ENCODE assay signal across 7 cellular contexts in the genomic region with DNA sequence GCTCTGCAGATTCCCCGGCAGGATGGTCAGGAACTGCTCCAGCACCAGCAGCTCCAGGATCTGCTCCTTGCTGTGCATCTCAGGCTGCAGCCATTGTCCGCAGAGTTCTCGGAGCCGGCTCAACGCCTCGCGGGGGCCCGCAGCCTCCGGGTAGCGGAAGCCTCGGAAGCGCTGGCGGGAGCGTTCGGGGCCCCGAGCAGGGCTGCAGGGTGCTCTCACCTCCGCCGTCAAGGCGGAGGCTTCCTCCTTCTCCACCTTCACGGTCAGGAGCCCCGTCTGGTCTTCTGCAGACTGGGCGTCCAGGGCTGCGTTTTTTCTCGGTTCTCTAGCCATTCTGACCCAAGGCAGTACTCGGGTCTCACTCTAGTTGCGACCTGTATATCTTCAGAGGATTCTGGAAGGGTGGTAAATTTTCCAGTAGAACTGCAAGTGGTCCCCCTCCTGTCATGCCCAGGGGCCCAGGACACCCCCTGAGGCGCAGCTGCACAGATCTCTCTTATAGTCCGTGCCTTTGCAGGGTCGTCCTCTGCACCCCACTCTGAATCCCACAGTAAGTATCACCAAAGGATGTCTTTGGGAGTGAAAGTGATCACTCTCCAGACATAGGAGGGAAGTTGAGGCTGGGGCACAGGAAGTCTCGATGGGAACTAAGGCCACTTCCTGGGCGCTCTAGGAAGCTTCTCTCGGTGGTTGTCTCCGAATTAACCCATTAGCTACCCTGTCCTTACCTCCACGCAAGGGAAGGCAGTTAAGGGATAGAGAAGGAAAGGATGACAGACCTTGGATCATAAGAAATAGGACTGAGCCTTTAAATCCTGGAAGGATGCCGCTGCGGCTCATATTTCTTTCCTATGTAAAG. TPM values are rescaled to one million over a fixed set of nuclear protein-coding genes. Genes with fewer than 3 reads are reported as not detected.
DNase-seq lines count a peak whose midpoint lies in the region; ATAC-seq and TF ChIP-seq lines count a peak whose summit lies in the region.

TSS of gene ZKSCAN4 (minus strand) at position 622 of the 859 bp plus-strand sequence. CDS start at position 333, 289 bp downstream.

- CTCF ChIA-PET in MCF 10A (lab: Yijun Ruan, JAX): interaction anchor here (0.5 to 1.5 kb wide), 6 partner anchors 14 to 130 kb away, joined by 3 to 8 read pairs (median 4); no protein-coding TSS in a partner anchor

- H3K4me3 ChIP-seq in iPS-18c (ENCODE audit: insufficient read depth, low read depth, low read length): peak within 1 kb of the TSS; percentile 96
- peak within 1 kb of the TSS; percentile 87 for H3K4me3 ChIP-seq in skeletal muscle satellite cell (ENCODE audit: low read length)

- H3K4me3 Mint-ChIP-seq in MCF 10A (ENCODE audit: unreplicated experiment): peak within 1 kb of the TSS; percentile 93

- no peaks in the 10 kb centered on the region for H3K27me3 ChIP-seq in skeletal muscle satellite cell (ENCODE audit: control insufficient read depth, insufficient read depth, low read length)

- peaks cover 18% of the 10 kb centered on the region for H3K4me1 ChIP-seq in skeletal muscle satellite cell (ENCODE audit: control insufficient read depth, insufficient read depth, low read length)

- BruUV-seq in MCF 10A (replicated peaks; lab: Mats Ljungman, UMichigan): TSS peak; percentile 39

- H3K9me3 Mint-ChIP-seq in MCF 10A (ENCODE audit: unreplicated experiment): no peaks in the 10 kb centered on the region

- peak within 1 kb of the TSS; percentile 83 for H3K27ac Mint-ChIP-seq in MCF 10A (ENCODE audit: low read depth, unreplicated experiment)

- H3K4me2 ChIP-seq in skeletal muscle satellite cell (ENCODE audit: low read length): peak within 1 kb of the TSS; percentile 92

- ATAC-seq in GM18498 (IDR thresholded peaks at IDR 0.05; ENCODE audit: unreplicated experiment) (peak; percentile 84), HG02973 (IDR thresholded peaks at IDR 0.05; ENCODE audit: unreplicated experiment) (peak; percentile 72)

- H3K27me3 Mint-ChIP-seq in MCF 10A (ENCODE audit: insufficient read depth, unreplicated experiment): no peaks in the 10 kb centered on the region

- TF ChIP-seq CTCF in MCF 10A (IDR thresholded peaks at IDR 0.05; ENCODE audit: unreplicated experiment): no peak

- intact Hi-C loops in MCF 10A (cut with micrococcal nuclease): loop anchor here (1.0 kb wide), 3 partner anchors 15 to 97 kb away; partner anchors contain the start of genes ZKSCAN3, ZSCAN26 and ZSCAN9

- peak; percentile 51 for DNase-seq in NCI-H2107 treated with DMSO at 0.1 percent for 48 hours (lab: John Stamatoyannopoulos, UW; ENCODE audit: unreplicated experiment)
- DNase-seq in UCSD-AML1 (lab: John Stamatoyannopoulos, UW; ENCODE audit: unreplicated experiment): peak; percentile 76
- DNase-seq in MCF 10A (ENCODE audit: unreplicated experiment): peak; percentile 91

- POLR2A ChIA-PET in MCF 10A (lab: Yijun Ruan, JAX): interaction anchor here (0.7 to 5.3 kb wide), 28 partner anchors 9 to 151 kb away, joined by 3 to 99 read pairs (median 5); partner anchors contain the start of genes PGBD1, ZKSCAN3, ZKSCAN8 and ZSCAN26

- H3K9me3 ChIP-seq in iPS-18c (ENCODE audit: control insufficient read depth, insufficient read depth, low read length): no peaks in the 10 kb centered on the region
- no peaks in the 10 kb centered on the region for H3K9me3 ChIP-seq in skeletal muscle satellite cell (replicated peaks; ENCODE audit: low read length)

- peaks cover 28% of the 10 kb centered on the region for H3K36me3 Mint-ChIP-seq in MCF 10A (ENCODE audit: insufficient read depth, unreplicated experiment)

- peak within 1 kb of the TSS; percentile 87 for H3K9ac ChIP-seq in skeletal muscle satellite cell (ENCODE audit: low read depth, low read length)

- peaks cover 7% of the 10 kb centered on the region for H3K4me1 Mint-ChIP-seq in MCF 10A (ENCODE audit: insufficient read depth, unreplicated experiment)

- peaks cover 11% of the 10 kb centered on the region for H3K36me3 ChIP-seq in skeletal muscle satellite cell (ENCODE audit: insufficient read depth, low read length)

RNA-seq across cellular contexts. Expression of gene ZKSCAN4, which starts in this region (rescaled TPM):
- total RNA-seq in MCF 10A (2022): 3.3 and 4.8 TPM in 2 replicates
- 3.8 and 3.9 TPM in 2 replicates for total RNA-seq in skeletal muscle satellite cell (2012; rRNA removed)

Comparison
In these comparisons a context has a peak if more than half of its experiments do, and no peak if none do; other contexts are left out.
1. Peak in every context shown above with its lines: DNase-seq, ATAC-seq and H3K4me3 ChIP-seq.